8 cellular contexts compared by ENCODE assay signal in genomic region chrX:21373637-21374162, GRCh38. TPM values are rescaled to one million over a fixed set of nuclear protein-coding genes. Genes with fewer than 3 reads are reported as not detected.
A peak's percentile ranks its signal among the peaks of the same experiment; 100 is the strongest.
DNase-seq lines count a peak whose midpoint lies in the region; ATAC-seq, FAIRE-seq and TF ChIP-seq lines count a peak whose summit lies in the region.

No MANE protein-coding gene starts in this region.

- H3K4me2 ChIP-seq in H1 (ENCODE audit: insufficient read depth in 1 of 2, low read depth in 2 of 2, low read length in 2 of 2), result peak overlapping the region; percentile 86 to 99

- H2BK12ac ChIP-seq in H1 (ENCODE audit: low read depth, low read length), result no peak overlapping the region

- WGBS in H1 (ENCODE audit: extremely low coverage in 1 of 2, insufficient coverage in 1 of 2, insufficient read length in 1 of 2, insufficient replicate concordance in 2 of 2, low coverage in 1 of 2, low lambda C conversion rate in 2 of 2, missing lambda C conversion rate in 1 of 2), 2 experiments, result 0% methylated on average over 6 of the region's 50 CpGs; no CpG with 5 or more reads in 1 of the 2 experiments

- DNase-seq in BJ (ENCODE audit: low read depth) (no peak), GM19238 (ENCODE audit: insufficient read length, low spot score) (peak; percentile 5), activated B cell treated with CpG ODN at 0.5 μM for 24 hours (no peak), H1 (ENCODE audit: low read depth in 1 of 2, low spot score in 2 of 2) (no peak), neural crest cell (ENCODE audit: low read depth, low spot score) (no peak), ureter (ENCODE audit: low spot score) (no peak)

- peak overlapping the region; percentile 56 for H3K27ac Mint-ChIP-seq in activated B cell treated with CpG ODN at 0.5 μM for 24 hours
- H3K27ac Mint-ChIP-seq in neural crest cell (ENCODE audit: unreplicated experiment), result peak overlapping the region; percentile 21

- peaks cover 9% of the 10 kb centered on the region; the same call in 1 of the 2 replicates for H3K23me2 ChIP-seq in H1 (ENCODE audit: low read depth, low read length)

- no peak overlapping the region for H4K5ac ChIP-seq in H1 (ENCODE audit: insufficient read length, low read depth, low read length)

- H3K9ac ChIP-seq in H1 (replicated peaks in 1 of 4; ENCODE audit: extremely low read depth in 1 of 4, low read depth in 3 of 4, low read length in 3 of 4), result peak overlapping the region in 2 of 4 experiments; percentile 20 to 43; a peak in 3 of 7 replicates

- no peak for TF ChIP-seq POLR2A in H1 (IDR thresholded peaks at IDR 0.05; ENCODE audit: control extremely low read depth in 1 of 2, low read depth in 2 of 2, low read length in 2 of 2)

- H3K4me1 Mint-ChIP-seq in activated B cell treated with CpG ODN at 0.5 μM for 24 hours (peaks cover 24% of the 10 kb centered on the region), neural crest cell (peaks cover 29% of the 10 kb centered on the region)

- TF ChIP-seq CTCF in BJ (IDR thresholded peaks at IDR 0.05; ENCODE audit: insufficient read depth, low read depth, low read length) (no peak), activated B cell treated with CpG ODN at 0.5 μM for 24 hours (IDR thresholded peaks at IDR 0.05) (no peak), H1 (IDR thresholded peaks at IDR 0.05; ENCODE audit: control extremely low read depth in 1 of 3, insufficient read depth in 1 of 3, low read depth in 1 of 3, low read length in 3 of 3) (no peak), neural crest cell (conservative IDR thresholded peaks at IDR 0.05) (no peak)

- 0 out of 2 replicates have a peak overlapping the region, but pooled peaks have one; percentile 10 for H2BK15ac ChIP-seq in H1 (ENCODE audit: low read length)

- H3K36me3 ChIP-seq in BJ (ENCODE audit: control insufficient read depth, insufficient read depth, low read length), result no peaks in the 10 kb centered on the region
- H3K36me3 ChIP-seq in H1 (ENCODE audit: control insufficient read depth in 2 of 4, insufficient read depth in 4 of 4, low read length in 3 of 4), result no peaks in the 10 kb centered on the region

- intact Hi-C loops in activated B cell treated with CpG ODN at 0.5 μM for 24 hours (cut with micrococcal nuclease), result loop anchor here (1.0 to 10.0 kb wide), 4 partner anchors 107 to 1109 kb away; partner anchors contain the start of genes MBTPS2 and RPS6KA3

- H3K9me3 ChIP-seq in H1 (ENCODE audit: insufficient read depth in 2 of 2, low read depth in 1 of 2, low read length in 1 of 2), result no peaks in the 10 kb centered on the region

- ATAC-seq in HG03354 (IDR thresholded peaks at IDR 0.05; ENCODE audit: poor library complexity, severe bottlenecking, unreplicated experiment) (peak; percentile 26), activated B cell treated with CpG ODN at 0.5 μM for 24 hours (ENCODE audit: low read depth) (peak; percentile 38), GM18517 (IDR thresholded peaks at IDR 0.05; ENCODE audit: unreplicated experiment) (no peak)

- H2BK120ac ChIP-seq in H1 (replicated peaks; ENCODE audit: low read depth, low read length), result no peak overlapping the region

- no peak for TF ChIP-seq EP300 in H1 (IDR thresholded peaks at IDR 0.05; ENCODE audit: borderline replicate concordance in 1 of 2, low read depth in 2 of 2, low read length in 2 of 2)

- H3K18ac ChIP-seq in H1 (ENCODE audit: extremely low read depth, low read length), result no peak overlapping the region

- no peak overlapping the region for H3K56ac ChIP-seq in H1 (replicated peaks; ENCODE audit: insufficient read length, low read depth, low read length)

- H3K4me3 Mint-ChIP-seq in activated B cell treated with CpG ODN at 0.5 μM for 24 hours (peak overlapping the region; percentile 81), neural crest cell (peak overlapping the region; percentile 88)

- H3K4me3 ChIP-seq in BJ (ENCODE audit: low read depth, low read length) (peak overlapping the region; percentile 36), H1 (ENCODE audit: extremely low read depth in 1 of 4, insufficient read depth in 2 of 4, low read depth in 3 of 4, low read length in 4 of 4) (peak overlapping the region; percentile 37 to 78 (median 54))

- H2BK5ac ChIP-seq in H1 (ENCODE audit: low read depth, low read length), result no peak overlapping the region

- H2BK20ac ChIP-seq in H1 (ENCODE audit: low read length), result no peak overlapping the region

- no peak for TF ChIP-seq RAD21 in H1 (IDR thresholded peaks at IDR 0.05 in 1 of 2, conservative IDR thresholded peaks at IDR 0.05 in 1 of 2; ENCODE audit: low read depth in 2 of 2, low read length in 2 of 2)

- H3K9me3 Mint-ChIP-seq in activated B cell treated with CpG ODN at 0.5 μM for 24 hours, result no peaks in the 10 kb centered on the region
- H3K9me3 Mint-ChIP-seq in neural crest cell, result no peaks in the 10 kb centered on the region

- no peak overlapping the region for H3K4ac ChIP-seq in H1 (replicated peaks; ENCODE audit: insufficient read length, low read depth, low read length)

- no peak overlapping the region for H2AK5ac ChIP-seq in H1 (ENCODE audit: low read depth, low read length)

- no peak overlapping the region for H3K27ac ChIP-seq in H1 (ENCODE audit: low read depth, low read length)

- H3K4me1 ChIP-seq in H1 (replicated peaks in 1 of 4; ENCODE audit: control insufficient read depth in 3 of 4, insufficient read depth in 4 of 4, low read length in 3 of 4), result peaks cover 0 to 7% (median 0%) of the 10 kb centered on the region in 4 experiments; a peak in 1 of 7 replicates

- H3K79me2 ChIP-seq in H1 (ENCODE audit: control insufficient read depth in 1 of 2, insufficient read depth in 2 of 2, low read length in 2 of 2), result peaks cover 0 to 33% of the 10 kb centered on the region in 2 experiments; a peak in 2 of 4 replicates

- CTCF ChIA-PET in BJ (lab: Yijun Ruan, JAX) (no interaction called here), activated B cell treated with CpG ODN at 0.5 μM for 24 hours (lab: Charles Lee) (no interaction called here), H1 (lab: Charles Lee; ENCODE audit: partially characterized antibody) (interaction anchor here (1.6 kb wide), 1 partner anchor 11 kb away, joined by 3 read pairs; no protein-coding TSS in a partner anchor)

- no peak overlapping the region for H3K14ac ChIP-seq in H1 (ENCODE audit: insufficient read length)

- H3K79me1 ChIP-seq in H1 (ENCODE audit: low read depth, low read length), result no peaks in the 10 kb centered on the region

- 0 out of 2 replicates have a peak overlapping the region, but pooled peaks have one; percentile 25 for H4K8ac ChIP-seq in H1 (ENCODE audit: extremely low read depth, insufficient read depth, low read length)

- no peak for FAIRE-seq in H1 (lab: Jason Lieb, UNC)

- H2AFZ ChIP-seq in H1 (ENCODE audit: low read length), result peak overlapping the region; percentile 58; the same call in 1 of the 2 replicates

- no peak overlapping the region for H3K23ac ChIP-seq in H1 (ENCODE audit: insufficient read length)

- no peaks in the 10 kb centered on the region for H4K20me1 ChIP-seq in H1 (replicated peaks in 1 of 2; ENCODE audit: control insufficient read depth in 1 of 2, insufficient read depth in 2 of 2, low read length in 2 of 2)

- H3K27me3 Mint-ChIP-seq in activated B cell treated with CpG ODN at 0.5 μM for 24 hours, result no peaks in the 10 kb centered on the region
- peaks cover 21% of the 10 kb centered on the region for H3K27me3 Mint-ChIP-seq in neural crest cell (ENCODE audit: low read depth)

- peaks cover 8% of the 10 kb centered on the region for H3K27me3 ChIP-seq in BJ (ENCODE audit: control insufficient read depth, insufficient read depth, low read length)
- H3K27me3 ChIP-seq in H1 (replicated peaks in 1 of 4; ENCODE audit: control insufficient read depth in 3 of 4, extremely low read depth in 1 of 4, insufficient read depth in 3 of 4, low read length in 3 of 4), result no peaks in the 10 kb centered on the region; a peak in 1 of 7 replicates

- POLR2A ChIA-PET in BJ (lab: Charles Lee), result no interaction called here
- POLR2A ChIA-PET in activated B cell treated with CpG ODN at 0.5 μM for 24 hours (lab: Charles Lee), result interaction anchor here (0.6 to 1.9 kb wide), 8 partner anchors 16 to 568 kb away, joined by 3 to 16 read pairs (median 4); partner anchors contain the start of gene MBTPS2
- POLR2A ChIA-PET in H1 (lab: Charles Lee; ENCODE audit: partially characterized antibody), result interaction anchor here (0.9 kb wide), 1 partner anchor 330 kb away, joined by 3 read pairs; no protein-coding TSS in a partner anchor

- peaks cover 2% of the 10 kb centered on the region for H3K36me3 Mint-ChIP-seq in activated B cell treated with CpG ODN at 0.5 μM for 24 hours (ENCODE audit: low read depth)
- no peaks in the 10 kb centered on the region for H3K36me3 Mint-ChIP-seq in neural crest cell (ENCODE audit: low read depth)

- H4K91ac ChIP-seq in H1 (replicated peaks; ENCODE audit: insufficient read length, low read length), result no peak overlapping the region

TF ChIP-seq in H1, 55 proteins besides CTCF, POLR2A, EP300 and RAD21 (continues in another document):
- TF ChIP-seq ZNF274 (IDR thresholded peaks at IDR 0.05; ENCODE audit: borderline replicate concordance, extremely low read depth, low read length), result no peak
- TF ChIP-seq ATF3 (IDR thresholded peaks at IDR 0.05; ENCODE audit: insufficient read depth, low read depth, low read length), result no peak
- 0 out of 2 replicates have a peak, but pooled peaks have one; percentile 6 for TF ChIP-seq PHF8 (conservative IDR thresholded peaks at IDR 0.05; ENCODE audit: low read depth, low read length)
- TF ChIP-seq SRF (IDR thresholded peaks at IDR 0.05; ENCODE audit: low read depth, low read length), result no peak
- peak; percentile 18 for TF ChIP-seq ASH2L (IDR thresholded peaks at IDR 0.05; ENCODE audit: low read length)
- no peak for TF ChIP-seq RNF2 (IDR thresholded peaks at IDR 0.05; ENCODE audit: borderline replicate concordance, low read depth, low read length, missing control alignments, poor library complexity, severe bottlenecking)
- TF ChIP-seq CBX5 (IDR thresholded peaks at IDR 0.05; ENCODE audit: low read depth, low read length), result no peak

RNA-seq across cellular contexts. Expression of gene CNKSR2, which starts 0.5 kb away (rescaled TPM):
- 0.32 and 0.37 TPM in 2 replicates for polyA plus RNA-seq in BJ (2011; rRNA removed)
- polyA minus RNA-seq in BJ (2011; rRNA and poly(A)+ RNA removed), result 0.19 and 0.41 TPM in 2 replicates
- 15.6 and 15.7 TPM in 2 replicates for total RNA-seq in activated B cell treated with CpG ODN at 0.5 μM for 24 hours
- total RNA-seq in H1 (2021; fragmentation: NEBNext Ultra II Directional; extraction: Animal tissue kit (Norgen Biotek cat#: 25700)), result 16.3 and 19.8 TPM in 2 replicates
- 5.5 and 12.0 TPM in 2 replicates for polyA plus RNA-seq in H1 (2011; rRNA removed)
- 8.2 TPM for polyA plus RNA-seq in H1 (2011; cell fraction: cytosol; rRNA removed)
- 18.1 TPM for polyA plus RNA-seq in H1 (2011; cell fraction: nucleus; rRNA removed)
- polyA plus RNA-seq in H1 (2012, experiment 1 of 2), result 7.4 to 13.0 TPM (median 9.6 TPM) in 4 replicates
- 0.59 TPM for polyA plus RNA-seq in H1 (2012, experiment 2 of 2)
- 5.9 TPM for polyA plus RNA-seq in H1 (2013, experiment 1 of 2)
- polyA plus RNA-seq in H1 (2013, experiment 2 of 2), result 5.8 TPM
- 33.7 and 42.3 TPM in 2 replicates for polyA minus RNA-seq in H1 (2011; rRNA and poly(A)+ RNA removed)
- 12.2 TPM for polyA minus RNA-seq in H1 (2011; cell fraction: cytosol; rRNA and poly(A)+ RNA removed)
- polyA minus RNA-seq in H1 (2011; cell fraction: nucleus; rRNA and poly(A)+ RNA removed), result 94.6 TPM
- total RNA-seq in neural crest cell, result 21.0 and 22.4 TPM in 2 replicates
- 2.3 TPM for total RNA-seq in ureter
